Comparison of ENCODE assay signal across 29 cellular contexts in the genomic region with DNA sequence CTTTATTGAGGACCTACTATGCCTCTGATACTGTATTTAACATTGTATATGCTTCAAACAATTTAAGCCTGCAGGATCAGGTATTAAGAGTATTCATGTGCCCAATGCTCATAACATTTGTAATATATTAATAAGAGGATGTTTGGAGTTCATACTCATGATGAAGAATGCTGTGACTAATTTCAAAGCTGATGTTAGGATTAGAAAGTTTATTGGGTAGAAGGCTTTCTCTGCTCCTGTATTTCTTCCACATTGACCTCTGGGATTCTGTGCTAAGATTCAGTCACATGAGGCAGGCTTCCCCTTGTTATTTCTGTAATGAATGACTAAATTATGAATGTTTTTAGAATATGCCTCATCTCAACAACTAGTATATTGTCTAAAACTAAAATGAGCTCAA.
DNase-seq lines count a peak whose midpoint lies in the region; ATAC-seq and TF ChIP-seq lines count a peak whose summit lies in the region.
"Had no signal": no experiment of that assay in that cellular context is flagged by ENCODE, and none has a peak within 500 bp of the region (broad histone marks: within the 10 kb centered on the region; RNA-seq: fewer than 3 reads in every experiment).

No MANE protein-coding gene starts in this region.

- no peaks in the 10 kb centered on the region for H3F3A ChIP-seq in GM23248 (ENCODE audit: insufficient read depth)

- peak; percentile 73 for DNase-seq in GM23248
- DNase-seq in adipocyte (ENCODE audit: low read depth), result no peak
- DNase-seq in fibroblast of mammary gland (ENCODE audit: low read depth), result peak; percentile 84
- DNase-seq in non-pigmented ciliary epithelial cell (ENCODE audit: low read depth), result peak; percentile 28
- no peak for DNase-seq in mesothelial cell of epicardium (ENCODE audit: low spot score in 2 of 2, unreplicated experiment in 2 of 2)
- DNase-seq in stimulated activated CD4-positive, alpha-beta T cell treated with anti-CD3 and anti-CD28 coated beads, Interleukin-15, amount 100 ng/mL, for 24 hours, result no peak
- no peak for DNase-seq in stimulated activated naive CD8-positive, alpha-beta T cell treated with anti-CD3 and anti-CD28 coated beads, Interleukin-15, Interleukin-2, amounts not matched to agents 100 U/mL and 50 U/mL, for 24 hours
- DNase-seq: activated CD4-positive, alpha-beta memory T cell treated with anti-CD3 and anti-CD28 coated beads for 36 hours; activated gamma-delta T cell treated with Interleukin-2 at 50 U/mL for 16 hours; activated T-cell treated with anti-CD3 and anti-CD28 coated beads for 4 hours; anterior cingulate cortex; CD4-positive, alpha-beta T cell; cerebellar nuclear complex; DMS153; effector CD4-positive, alpha-beta T cell; GF-D8; hippocampal formation; islet precursor cell; NCI-H187 treated with DMSO at 0.1 percent for 48 hours; NCI-H226; right lobe of liver; T-helper 2 cell; testis had no signal

- no peak overlapping the region for H3K4me3 ChIP-seq in GM23248
- no peak overlapping the region for H3K4me3 ChIP-seq in adipocyte (ENCODE audit: low read length)
- H3K4me3 ChIP-seq in fibroblast of mammary gland (ENCODE audit: control insufficient read depth, low read depth, low read length), result no peak overlapping the region
- H3K4me3 ChIP-seq: esophagus muscularis mucosa, lung, right lobe of liver, SJSA1, testis had no signal

- no peaks in the 10 kb centered on the region for H3K27me3 Mint-ChIP-seq in mesothelial cell of epicardium (ENCODE audit: low read depth)
- H3K27me3 Mint-ChIP-seq: activated CD4-positive, alpha-beta memory T cell treated with anti-CD3 and anti-CD28 coated beads for 36 hours; CD4-positive, alpha-beta T cell had no signal

- in situ Hi-C loops in GM23248 (cut with MboI), result no loop called here

- H3K36me3 Mint-ChIP-seq in mesothelial cell of epicardium, result no peaks in the 10 kb centered on the region
- H3K36me3 Mint-ChIP-seq: activated CD4-positive, alpha-beta memory T cell treated with anti-CD3 and anti-CD28 coated beads for 36 hours; stimulated activated effector memory CD8-positive, alpha-beta T cell treated with anti-CD3 and anti-CD28 coated beads, Interleukin-12 subunit alpha, Interleukin-12 subunit beta, amount 100 ng/mL, for 72 hours; WTC11 had no signal

- H3K4me3 Mint-ChIP-seq in mesothelial cell of epicardium, result no peak overlapping the region
- H3K4me3 Mint-ChIP-seq: activated CD4-positive, alpha-beta memory T cell treated with anti-CD3 and anti-CD28 coated beads for 36 hours; CD4-positive, alpha-beta T cell; stimulated activated effector memory CD8-positive, alpha-beta T cell treated with anti-CD3 and anti-CD28 coated beads, Interleukin-12 subunit alpha, Interleukin-12 subunit beta, amount 100 ng/mL, for 72 hours; WTC11 had no signal

- no peak overlapping the region for H3K27ac ChIP-seq in GM23248
- H3K27ac ChIP-seq: esophagus muscularis mucosa, right lobe of liver, SJSA1, testis had no signal

- H3K9me2 ChIP-seq in GM23248 (ENCODE audit: insufficient read depth), result no peaks in the 10 kb centered on the region

- no peak overlapping the region for H3K27ac Mint-ChIP-seq in mesothelial cell of epicardium
- H3K27ac Mint-ChIP-seq: activated CD4-positive, alpha-beta memory T cell treated with anti-CD3 and anti-CD28 coated beads for 36 hours; CD4-positive, alpha-beta T cell; stimulated activated effector memory CD8-positive, alpha-beta T cell treated with anti-CD3 and anti-CD28 coated beads, Interleukin-12 subunit alpha, Interleukin-12 subunit beta, amount 100 ng/mL, for 72 hours; WTC11 had no signal

- peaks cover 10% of the 10 kb centered on the region for H3K4me1 ChIP-seq in GM23248 (ENCODE audit: insufficient read depth)
- H3K4me1 ChIP-seq in adipocyte (ENCODE audit: control insufficient read depth, insufficient read depth, low read length), result peaks cover 49% of the 10 kb centered on the region
- H3K4me1 ChIP-seq: right lobe of liver, SJSA1, testis had no signal

- H3K36me3 ChIP-seq in GM23248 (ENCODE audit: low read depth) (no peaks in the 10 kb centered on the region), adipocyte (ENCODE audit: control insufficient read depth, insufficient read depth, low read length, severe bottlenecking) (no peaks in the 10 kb centered on the region)
- H3K36me3 ChIP-seq: esophagus muscularis mucosa, right lobe of liver, SJSA1 had no signal

- no peak for TF ChIP-seq CTCF in fibroblast of mammary gland (conservative IDR thresholded peaks at IDR 0.05; ENCODE audit: control insufficient read depth, insufficient read depth, low read depth, low read length)
- no peak for TF ChIP-seq CTCF in mesothelial cell of epicardium (IDR thresholded peaks at IDR 0.05; ENCODE audit: unreplicated experiment)

- H3K9me3 ChIP-seq in GM23248 (ENCODE audit: low read depth), result no peaks in the 10 kb centered on the region
- no peaks in the 10 kb centered on the region for H3K9me3 ChIP-seq in adipocyte (ENCODE audit: control insufficient read depth, low read length)
- H3K9me3 ChIP-seq: esophagus muscularis mucosa, right lobe of liver, SJSA1, testis had no signal

- no peak for ATAC-seq in HG02938 (IDR thresholded peaks at IDR 0.05; ENCODE audit: unreplicated experiment)
- ATAC-seq in stimulated activated naive CD8-positive, alpha-beta T cell treated with anti-CD3 and anti-CD28 coated beads, Interleukin-15, Interleukin-2, amounts not matched to agents 100 U/mL and 50 U/mL, for 24 hours, result no peak
- ATAC-seq: right lobe of liver; stimulated activated effector memory CD8-positive, alpha-beta T cell treated with anti-CD3 and anti-CD28 coated beads, Interleukin-12 subunit alpha, Interleukin-12 subunit beta, amount 100 ng/mL, for 72 hours; WTC11 had no signal

- no peak overlapping the region for H3K4me2 ChIP-seq in GM23248 (ENCODE audit: unreplicated experiment)

- H3K9ac ChIP-seq in GM23248 (no peak overlapping the region), adipocyte (ENCODE audit: low read length) (peak overlapping the region; percentile 27)

- peaks cover 22% of the 10 kb centered on the region for H3K4me1 Mint-ChIP-seq in mesothelial cell of epicardium
- H3K4me1 Mint-ChIP-seq: stimulated activated effector memory CD8-positive, alpha-beta T cell treated with anti-CD3 and anti-CD28 coated beads, Interleukin-12 subunit alpha, Interleukin-12 subunit beta, amount 100 ng/mL, for 72 hours had no signal

- H3K27me3 ChIP-seq in GM23248 (replicated peaks; ENCODE audit: insufficient read depth) (no peaks in the 10 kb centered on the region), adipocyte (replicated peaks; ENCODE audit: control insufficient read depth, insufficient read depth, low read length) (no peaks in the 10 kb centered on the region)
- H3K27me3 ChIP-seq: esophagus muscularis mucosa, right lobe of liver, SJSA1, testis had no signal

- H2AFZ ChIP-seq in GM23248, result no peak overlapping the region

- no peaks in the 10 kb centered on the region for H4K20me1 ChIP-seq in GM23248 (ENCODE audit: insufficient read depth)

- no peaks in the 10 kb centered on the region for H3K79me2 ChIP-seq in GM23248 (ENCODE audit: insufficient read depth)

- peaks cover 5% of the 10 kb centered on the region for H3K9me3 Mint-ChIP-seq in mesothelial cell of epicardium
- H3K9me3 Mint-ChIP-seq: WTC11 had no signal

Comparison
In these comparisons a context has a peak if more than half of its experiments do, and no peak if none do; other contexts are left out.
1. DNase-seq: peak in GM23248 (single experiment), fibroblast of mammary gland (single experiment) and non-pigmented ciliary epithelial cell (single experiment); none in adipocyte (single experiment), mesothelial cell of epicardium (0 of 2), stimulated activated CD4-positive, alpha-beta T cell treated with anti-CD3 and anti-CD28 coated beads, Interleukin-15, amount 100 ng/mL, for 24 hours (single experiment) and stimulated activated naive CD8-positive, alpha-beta T cell treated with anti-CD3 and anti-CD28 coated beads, Interleukin-15, Interleukin-2, amounts not matched to agents 100 U/mL and 50 U/mL, for 24 hours (single experiment).